Comparison of ENCODE assay signal across 8 cellular contexts in genomic region chr15:75456710-75457109, GRCh38. TPM values are rescaled to one million over a fixed set of nuclear protein-coding genes. Genes with fewer than 3 reads are reported as not detected.
A peak's percentile ranks its signal among the peaks of the same experiment; 100 is the strongest.
DNase-seq lines count a peak whose midpoint lies in the region; TF ChIP-seq lines count a peak whose summit lies in the region.

No MANE protein-coding gene starts in this region.

- H3K27ac Mint-ChIP-seq in T-helper 1 cell treated with Interleukin-12 subunit alpha and Interleukin-12 subunit beta and Interleukin-4 antibody, amounts not matched to agents 30 μg/mL and 1 μg/mL, for 36 hours = no peak overlapping the region

- H3K4me1 Mint-ChIP-seq in T-helper 1 cell treated with Interleukin-12 subunit alpha and Interleukin-12 subunit beta and Interleukin-4 antibody, amounts not matched to agents 30 μg/mL and 1 μg/mL, for 36 hours (ENCODE audit: low read depth) = peaks cover 21% of the 10 kb centered on the region

- TF ChIP-seq CTCF in PC-9 (conservative IDR thresholded peaks at IDR 0.05) (no peak), epithelial cell of esophagus (IDR thresholded peaks at IDR 0.05; ENCODE audit: insufficient read depth, low read depth, low read length, missing control alignments) (no peak)

- H3K9me3 Mint-ChIP-seq in T-helper 1 cell treated with Interleukin-12 subunit alpha and Interleukin-12 subunit beta and Interleukin-4 antibody, amounts not matched to agents 30 μg/mL and 1 μg/mL, for 36 hours = no peaks in the 10 kb centered on the region

- BruUV-seq in PC-9 (replicated peaks; lab: Mats Ljungman, UMichigan) = no TSS peak

- H3K9me2 ChIP-seq in PC-9 (ENCODE audit: insufficient read depth) = no peaks in the 10 kb centered on the region

- H3F3A ChIP-seq in PC-9 (ENCODE audit: insufficient read depth, low read depth) = peaks cover 35% of the 10 kb centered on the region

- POLR2A ChIA-PET in PC-9 (lab: Charles Lee; ENCODE audit: unreplicated experiment) = interaction anchor here (0.7 kb wide), 1 partner anchor 39 kb away, joined by 5 read pairs; no protein-coding TSS in a partner anchor

- H3K79me2 ChIP-seq in PC-9 (ENCODE audit: low read depth) = peaks cover 9% of the 10 kb centered on the region

- CTCF ChIA-PET in PC-9 (lab: Charles Lee) = no interaction called here

- H3K4me3 ChIP-seq in PC-9 (peak overlapping the region; percentile 82), epithelial cell of esophagus (ENCODE audit: low read length) (peak overlapping the region; percentile 86), skeletal muscle cell (ENCODE audit: low read depth, low read length) (peak overlapping the region; percentile 94), SJCRH30 (no peak overlapping the region; the same call in 1 of the 2 replicates)

- H3K9me3 ChIP-seq in PC-9 (ENCODE audit: insufficient read depth, low read depth) = no peaks in the 10 kb centered on the region
- H3K9me3 ChIP-seq in SJCRH30 (replicated peaks) = no peaks in the 10 kb centered on the region

- no peaks in the 10 kb centered on the region for H3K36me3 ChIP-seq in PC-9 (ENCODE audit: low read depth)
- no peaks in the 10 kb centered on the region for H3K36me3 ChIP-seq in SJCRH30

- H3K4me1 ChIP-seq in PC-9 (replicated peaks; ENCODE audit: insufficient read depth) (peaks cover 11% of the 10 kb centered on the region), SJCRH30 (no peaks in the 10 kb centered on the region)

- H3K27me3 Mint-ChIP-seq in T-helper 1 cell treated with Interleukin-12 subunit alpha and Interleukin-12 subunit beta and Interleukin-4 antibody, amounts not matched to agents 30 μg/mL and 1 μg/mL, for 36 hours (ENCODE audit: low read depth) = no peaks in the 10 kb centered on the region

- H3K27ac ChIP-seq in PC-9 (peak overlapping the region; percentile 71), SJCRH30 (no peak overlapping the region)

- H2AFZ ChIP-seq in PC-9 = peak overlapping the region; percentile 91; the same call in 1 of the 2 replicates

- peak overlapping the region; percentile 91 for H3K4me3 Mint-ChIP-seq in T-helper 1 cell treated with Interleukin-12 subunit alpha and Interleukin-12 subunit beta and Interleukin-4 antibody, amounts not matched to agents 30 μg/mL and 1 μg/mL, for 36 hours

- H3K36me3 Mint-ChIP-seq in T-helper 1 cell treated with Interleukin-12 subunit alpha and Interleukin-12 subunit beta and Interleukin-4 antibody, amounts not matched to agents 30 μg/mL and 1 μg/mL, for 36 hours (ENCODE audit: low read depth) = no peaks in the 10 kb centered on the region

- H4K20me1 ChIP-seq in PC-9 (ENCODE audit: insufficient read depth) = no peaks in the 10 kb centered on the region

- H3K27me3 ChIP-seq in PC-9 (ENCODE audit: insufficient read depth, low read depth) (no peaks in the 10 kb centered on the region), SJCRH30 (no peaks in the 10 kb centered on the region)

- DNase-seq in T-helper 1 cell (no peak), PC-9 (no peak), epithelial cell of esophagus (ENCODE audit: low read depth) (peak; percentile 11), skeletal muscle cell (ENCODE audit: low read depth) (no peak), SW 1271 (lab: John Stamatoyannopoulos, UW) (no peak), SJCRH30 (no peak), midbrain (lab: John Stamatoyannopoulos, UW) (no peak)

- intact Hi-C loops in PC-9 (cut with micrococcal nuclease; ENCODE audit: unreplicated experiment) = no loop called here

- H3K4me2 ChIP-seq in PC-9 = peak overlapping the region; percentile 95

RNA-seq across cellular contexts. Expression of gene SIN3A, which starts 5.2 kb away (rescaled TPM):
- 87.0 and 91.8 TPM in 2 replicates for total RNA-seq in PC-9 (2021)
- 59.8 and 68.5 TPM in 2 replicates for total RNA-seq in SJCRH30 (2014; rRNA removed; shearing (Covaris generic))
